17 cellular contexts compared by ENCODE assay signal in genomic region chr6:143629104-143630080, GRCh38. TPM values are rescaled to one million over a fixed set of nuclear protein-coding genes. Genes with fewer than 3 reads are reported as not detected.
A peak's percentile ranks its signal among the peaks of the same experiment; 100 is the strongest.
DNase-seq lines count a peak whose midpoint lies in the region; ATAC-seq and TF ChIP-seq lines count a peak whose summit lies in the region.
"Had no signal": no experiment of that assay in that cellular context is flagged by ENCODE, and none has a peak within 500 bp of the region (broad histone marks: within the 10 kb centered on the region; RNA-seq: fewer than 3 reads in every experiment).

No MANE protein-coding gene starts in this region.

- no peaks in the 10 kb centered on the region for H3K36me3 Mint-ChIP-seq in activated naive CD8-positive, alpha-beta T cell
- H3K36me3 Mint-ChIP-seq in activated naive CD8-positive, alpha-beta T cell treated with anti-CD3 and anti-CD28 coated beads for 36 hours = no peaks in the 10 kb centered on the region

- H3K4me3 Mint-ChIP-seq in activated naive CD8-positive, alpha-beta T cell = no peak overlapping the region
- no peak overlapping the region for H3K4me3 Mint-ChIP-seq in activated naive CD8-positive, alpha-beta T cell treated with anti-CD3 and anti-CD28 coated beads for 36 hours
- H3K4me3 Mint-ChIP-seq: nephron had no signal

- no peak overlapping the region for H3K9ac ChIP-seq in smooth muscle cell (ENCODE audit: low read depth)

- no peaks in the 10 kb centered on the region for H3K79me2 ChIP-seq in smooth muscle cell (ENCODE audit: low read depth)

- H3K4me3 ChIP-seq in SJSA1 = no peak overlapping the region
- no peak overlapping the region for H3K4me3 ChIP-seq in fibroblast of mammary gland (ENCODE audit: control insufficient read depth, low read depth, low read length)
- H3K4me3 ChIP-seq in smooth muscle cell = no peak overlapping the region
- H3K4me3 ChIP-seq in brain microvascular endothelial cell (ENCODE audit: low read depth, low read length) = no peak overlapping the region
- H3K4me3 ChIP-seq: thoracic aorta had no signal

- DNase-seq in activated naive CD8-positive, alpha-beta T cell treated with anti-CD3 and anti-CD28 coated beads for 36 hours = no peak
- DNase-seq in SJSA1 (ENCODE audit: low read depth in 1 of 2, low spot score in 2 of 2) (peak; percentile 56 to 62), fibroblast of mammary gland (ENCODE audit: low read depth) (peak; percentile 56), smooth muscle cell (lab: John Stamatoyannopoulos, UW; ENCODE audit: unreplicated experiment) (no peak), brain microvascular endothelial cell (no peak)
- DNase-seq: activated effector memory CD4-positive, alpha-beta T cell treated with anti-CD3 and anti-CD28 coated beads, Interleukin-2, amount 50 U/mL, for 16 hours; AML-193; foreskin melanocyte; GOT3; NCI-H1092 treated with DMSO at 0.1 percent for 48 hours; NCI-H226; SIG-M5 had no signal

- no peak overlapping the region for H3K27ac ChIP-seq in SJSA1
- no peak overlapping the region for H3K27ac ChIP-seq in smooth muscle cell (ENCODE audit: low read depth)
- H3K27ac ChIP-seq in brain microvascular endothelial cell = no peak overlapping the region
- H3K27ac ChIP-seq: thoracic aorta had no signal

- H3K4me1 ChIP-seq in SJSA1 (replicated peaks) (peaks cover 13% of the 10 kb centered on the region), smooth muscle cell (ENCODE audit: low read depth) (no peaks in the 10 kb centered on the region)

- whole genome bisulfite sequencing in smooth muscle cell (ENCODE audit: low lambda C conversion rate) = 75% methylated on average over 12 of the region's 12 CpGs

- H3K27me3 Mint-ChIP-seq in activated naive CD8-positive, alpha-beta T cell = no peaks in the 10 kb centered on the region
- H3K27me3 Mint-ChIP-seq in activated naive CD8-positive, alpha-beta T cell treated with anti-CD3 and anti-CD28 coated beads for 36 hours = peaks cover 8% of the 10 kb centered on the region

- no peak overlapping the region for H2AFZ ChIP-seq in smooth muscle cell (ENCODE audit: low read depth)

- in situ Hi-C loops in brain microvascular endothelial cell (cut with HindIII; ENCODE audit: low pct_ligation_motif_present, low sequenced_read_pairs) = no loop called here

- H3K9me3 ChIP-seq in SJSA1 (replicated peaks) (no peaks in the 10 kb centered on the region), smooth muscle cell (replicated peaks; ENCODE audit: low read depth) (no peaks in the 10 kb centered on the region)
- H3K9me3 ChIP-seq: thoracic aorta had no signal

- H3K9me3 Mint-ChIP-seq in activated naive CD8-positive, alpha-beta T cell (ENCODE audit: low read depth) = no peaks in the 10 kb centered on the region
- peaks cover 2% of the 10 kb centered on the region for H3K9me3 Mint-ChIP-seq in activated naive CD8-positive, alpha-beta T cell treated with anti-CD3 and anti-CD28 coated beads for 36 hours
- H3K9me3 Mint-ChIP-seq: nephron had no signal

- H3K4me2 ChIP-seq in smooth muscle cell = no peak overlapping the region

- no peaks in the 10 kb centered on the region for H3F3A ChIP-seq in smooth muscle cell (ENCODE audit: low read depth)

- ATAC-seq in HG03045 (IDR thresholded peaks at IDR 0.05; ENCODE audit: unreplicated experiment) (no peak), GM21576 (IDR thresholded peaks at IDR 0.05; ENCODE audit: unreplicated experiment) (no peak)

- H3K27ac Mint-ChIP-seq in activated naive CD8-positive, alpha-beta T cell = peak overlapping the region; percentile 4
- H3K27ac Mint-ChIP-seq in activated naive CD8-positive, alpha-beta T cell treated with anti-CD3 and anti-CD28 coated beads for 36 hours = no peak overlapping the region
- H3K27ac Mint-ChIP-seq: nephron had no signal

- no peaks in the 10 kb centered on the region for H3K36me3 ChIP-seq in SJSA1
- no peaks in the 10 kb centered on the region for H3K36me3 ChIP-seq in smooth muscle cell (ENCODE audit: low read depth)
- H3K36me3 ChIP-seq in brain microvascular endothelial cell (replicated peaks) = no peaks in the 10 kb centered on the region
- H3K36me3 ChIP-seq: thoracic aorta had no signal

- TF ChIP-seq CTCF in fibroblast of mammary gland (conservative IDR thresholded peaks at IDR 0.05; ENCODE audit: control insufficient read depth, insufficient read depth, low read depth, low read length) (no peak), smooth muscle cell (IDR thresholded peaks at IDR 0.05; ENCODE audit: borderline replicate concordance, insufficient read depth, poor library complexity, severe bottlenecking) (no peak), brain microvascular endothelial cell (IDR thresholded peaks at IDR 0.05; ENCODE audit: low read depth, low read length, missing control alignments) (no peak)

- H3K27me3 ChIP-seq in SJSA1 (replicated peaks) = no peaks in the 10 kb centered on the region
- H3K27me3 ChIP-seq in smooth muscle cell (ENCODE audit: low read depth) = no peaks in the 10 kb centered on the region
- H3K27me3 ChIP-seq in brain microvascular endothelial cell (replicated peaks) = no peaks in the 10 kb centered on the region

- peaks cover 14% of the 10 kb centered on the region for H3K4me1 Mint-ChIP-seq in activated naive CD8-positive, alpha-beta T cell (ENCODE audit: low read depth)
- H3K4me1 Mint-ChIP-seq in activated naive CD8-positive, alpha-beta T cell treated with anti-CD3 and anti-CD28 coated beads for 36 hours = peaks cover 19% of the 10 kb centered on the region
- H3K4me1 Mint-ChIP-seq: nephron had no signal

- H4K20me1 ChIP-seq in smooth muscle cell (ENCODE audit: low read depth) = no peaks in the 10 kb centered on the region

RNA-seq across cellular contexts. Expression of gene PHACTR2, which starts 48.4 kb away (rescaled TPM):
- 10 to 100 TPM; 18.8 to 22.1 TPM for total RNA-seq in activated naive CD8-positive, alpha-beta T cell treated with anti-CD3 and anti-CD28 coated beads for 36 hours
- total RNA-seq in SJSA1 (2014; rRNA removed; shearing (Covaris generic)) = 53.1 and 75.1 TPM in 2 replicates
- 80.4 and 104 TPM in 2 replicates for total RNA-seq in smooth muscle cell
- polyA plus RNA-seq in smooth muscle cell = 62.7 and 76.0 TPM in 2 replicates

Comparison
In these comparisons a context has a peak if more than half of its experiments do, and no peak if none do; other contexts are left out.
1. DNase-seq: peak in SJSA1 (2 of 2) and fibroblast of mammary gland (single experiment); none in activated naive CD8-positive, alpha-beta T cell treated with anti-CD3 and anti-CD28 coated beads for 36 hours (single experiment), smooth muscle cell (single experiment) and brain microvascular endothelial cell (single experiment).